In genomic region chr17:81394831-81395599, GRCh38 we compare ENCODE assay signal across 8 cellular contexts. TPM values are rescaled to one million over a fixed set of nuclear protein-coding genes. Genes with fewer than 3 reads are reported as not detected.
DNase-seq lines count a peak whose midpoint lies in the region; ATAC-seq, FAIRE-seq and TF ChIP-seq lines count a peak whose summit lies in the region.

Gene BAHCC1 (plus strand): TSS chr17:81395457. CDS start chr17:81399740, 4,283 bp downstream.

- POLR2A ChIA-PET in A673 (lab: Charles Lee; ENCODE audit: low non-redundant PET) (interaction anchor here (0.6 to 1.1 kb wide), 8 partner anchors 14 to 418 kb away, joined by 3 to 7 read pairs (median 4); no protein-coding TSS in a partner anchor), activated B cell treated with CpG ODN at 0.5 μM for 24 hours (lab: Charles Lee) (interaction anchor here (0.6 to 1.7 kb wide), 7 partner anchors 32 to 141 kb away, joined by 3 to 6 read pairs (median 3); partner anchors contain the start of gene ACTG1)

- H3K9me3 ChIP-seq in A673 (ENCODE audit: low read depth, low read length, poor library complexity, severe bottlenecking) (no peaks in the 10 kb centered on the region), GM23248 (ENCODE audit: low read depth) (no peaks in the 10 kb centered on the region), iPS-18a (ENCODE audit: control insufficient read depth, low read depth, low read length) (no peaks in the 10 kb centered on the region), gastrocnemius medialis (no peaks in the 10 kb centered on the region)

- H3K27ac Mint-ChIP-seq in activated B cell treated with CpG ODN at 0.5 μM for 24 hours: peak within 1 kb of the TSS; percentile 76

- in situ Hi-C loops in GM23248 (cut with MboI): no loop called here
- in situ Hi-C loops in gastrocnemius medialis (cut with MboI; ENCODE audit: low sequenced_read_pairs in 4 of 4): loop anchor here in 1 of 4 donors (10.0 kb wide), 1 partner anchor 100 kb away; the partner anchor contains the start of gene SLC38A10

- H3K4me1 ChIP-seq in A673 (ENCODE audit: insufficient read depth, low read length, poor library complexity, severe bottlenecking) (peaks cover 35% of the 10 kb centered on the region), GM23248 (ENCODE audit: insufficient read depth) (peaks cover 34% of the 10 kb centered on the region), iPS-18a (ENCODE audit: control insufficient read depth, low read depth, low read length) (peaks cover 28% of the 10 kb centered on the region), gastrocnemius medialis (peaks cover 25 to 33% of the 10 kb centered on the region in 2 donors)

- no peaks in the 10 kb centered on the region for H4K20me1 ChIP-seq in GM23248 (ENCODE audit: insufficient read depth)

- no peak for TF ChIP-seq CTCF in A673 (conservative IDR thresholded peaks at IDR 0.05; ENCODE audit: low read depth, low read length)
- TF ChIP-seq CTCF in activated B cell treated with CpG ODN at 0.5 μM for 24 hours (IDR thresholded peaks at IDR 0.05): no peak
- TF ChIP-seq CTCF in bronchial epithelial cell (IDR thresholded peaks at IDR 0.05; ENCODE audit: insufficient read depth, low read length, severe bottlenecking): no peak
- no peak for TF ChIP-seq CTCF in gastrocnemius medialis (IDR thresholded peaks at IDR 0.05 in 4 of 5, conservative IDR thresholded peaks at IDR 0.05 in 1 of 5)

- no peaks in the 10 kb centered on the region for H3K9me2 ChIP-seq in GM23248 (ENCODE audit: insufficient read depth)

- H3K4me2 ChIP-seq in GM23248 (ENCODE audit: unreplicated experiment): peak within 1 kb of the TSS; percentile 96

- peaks cover 26% of the 10 kb centered on the region for H3K4me1 Mint-ChIP-seq in activated B cell treated with CpG ODN at 0.5 μM for 24 hours

- FAIRE-seq in bronchial epithelial cell (lab: Jason Lieb, UNC): no peak

- peaks cover 67% of the 10 kb centered on the region for H3K79me2 ChIP-seq in GM23248 (ENCODE audit: insufficient read depth)

- peak within 1 kb of the TSS; percentile 13; the same call in 1 of the 2 replicates for H2AFZ ChIP-seq in GM23248

- peak within 1 kb of the TSS; percentile 75 for H3K4me3 Mint-ChIP-seq in activated B cell treated with CpG ODN at 0.5 μM for 24 hours

- H3K27me3 ChIP-seq in A673 (replicated peaks; ENCODE audit: insufficient read depth, low read depth, low read length, poor library complexity) (no peaks in the 10 kb centered on the region), GM23248 (replicated peaks; ENCODE audit: insufficient read depth) (no peaks in the 10 kb centered on the region), bronchial epithelial cell (ENCODE audit: control insufficient read depth, insufficient read depth, low read length) (no peaks in the 10 kb centered on the region), iPS-18a (ENCODE audit: control insufficient read depth, insufficient read depth, low read length) (peaks cover 72% of the 10 kb centered on the region), gastrocnemius medialis (no peaks in the 10 kb centered on the region)

- BruUV-seq in A673 (replicated peaks; lab: Mats Ljungman, UMichigan): no TSS peak

- DNase-seq in A673 (ENCODE audit: low spot score) (peak; percentile 100), GM23248 (peak; percentile 100), NCI-H2196 treated with DMSO at 0.1 percent for 48 hours (lab: John Stamatoyannopoulos, UW; ENCODE audit: unreplicated experiment) (peak; percentile 100), activated B cell treated with CpG ODN at 0.5 μM for 24 hours (peak; percentile 70), bronchial epithelial cell (ENCODE audit: low read depth) (peak; percentile 98), gastrocnemius medialis (peak; percentile 100)

- H3K9me3 Mint-ChIP-seq in activated B cell treated with CpG ODN at 0.5 μM for 24 hours: no peaks in the 10 kb centered on the region

- H3K4me3 ChIP-seq in A673 (ENCODE audit: low read depth, low read length, poor library complexity, severe bottlenecking) (peak within 1 kb of the TSS; percentile 96), GM23248 (peak within 1 kb of the TSS; percentile 87), bronchial epithelial cell (ENCODE audit: low read depth, low read length) (peak within 1 kb of the TSS; percentile 62), iPS-18a (ENCODE audit: low read length) (peak within 1 kb of the TSS; percentile 65), gastrocnemius medialis (peak within 1 kb of the TSS; percentile 72 to 84 (median 82))

- CTCF ChIA-PET in A673 (lab: Charles Lee) (interaction anchor here (0.7 to 1.4 kb wide), 2 partner anchors 90 to 897 kb away, joined by 5 to 7 read pairs; no protein-coding TSS in a partner anchor), activated B cell treated with CpG ODN at 0.5 μM for 24 hours (lab: Charles Lee) (interaction anchor here (1.3 to 1.9 kb wide), 2 partner anchors 90 to 103 kb away, joined by 5 to 6 read pairs; no protein-coding TSS in a partner anchor)

- H3K36me3 Mint-ChIP-seq in activated B cell treated with CpG ODN at 0.5 μM for 24 hours (ENCODE audit: low read depth): no peaks in the 10 kb centered on the region

- H3K36me3 ChIP-seq in A673 (ENCODE audit: insufficient read depth, low read length, poor library complexity, severe bottlenecking) (peaks cover 11% of the 10 kb centered on the region), GM23248 (ENCODE audit: low read depth) (no peaks in the 10 kb centered on the region), bronchial epithelial cell (ENCODE audit: control insufficient read depth, insufficient read depth, low read length) (no peaks in the 10 kb centered on the region), iPS-18a (ENCODE audit: control insufficient read depth, low read depth, low read length) (no peaks in the 10 kb centered on the region), gastrocnemius medialis (no peaks in the 10 kb centered on the region)

- H3K27ac ChIP-seq in A673 (ENCODE audit: low read depth, low read length, poor library complexity, severe bottlenecking) (peak within 1 kb of the TSS; percentile 100), GM23248 (peak within 1 kb of the TSS; percentile 89), iPS-18a (ENCODE audit: low read length) (no peak within 1 kb of the TSS), gastrocnemius medialis (peak within 1 kb of the TSS; percentile 98 to 99 (median 99))

- H3K9ac ChIP-seq in GM23248: peak within 1 kb of the TSS; percentile 95
- peak within 1 kb of the TSS; percentile 84 for H3K9ac ChIP-seq in iPS-18a (ENCODE audit: low read length)

- H3K27me3 Mint-ChIP-seq in activated B cell treated with CpG ODN at 0.5 μM for 24 hours: peaks cover 40% of the 10 kb centered on the region

- peak; percentile 92 for ATAC-seq in activated B cell treated with CpG ODN at 0.5 μM for 24 hours (ENCODE audit: low read depth)
- ATAC-seq in gastrocnemius medialis: peak; percentile 48 to 59
- no peak for ATAC-seq in HG02798 (IDR thresholded peaks at IDR 0.05; ENCODE audit: poor library complexity, unreplicated experiment)

- 2 to 3% methylated on average over 44 to 48 of the region's 49 CpGs for WGBS in GM23248 (ENCODE audit: low coverage in 1 of 2, low lambda C conversion rate in 2 of 2, missing lambda C conversion rate in 2 of 2), 2 experiments

- peaks cover 7% of the 10 kb centered on the region; the same call in 1 of the 2 replicates for H3F3A ChIP-seq in GM23248 (ENCODE audit: insufficient read depth)

- intact Hi-C loops in A673 (cut with micrococcal nuclease; ENCODE audit: unreplicated experiment): loop anchor here (2.0 to 10.0 kb wide), 3 partner anchors 86 to 140 kb away; partner anchors contain the start of gene SLC38A10
- intact Hi-C loops in activated B cell treated with CpG ODN at 0.5 μM for 24 hours (cut with micrococcal nuclease): loop anchor here (1.0 to 5.0 kb wide), 3 partner anchors 49 to 1588 kb away; partner anchors contain the start of gene ACTG1
- intact Hi-C loops in gastrocnemius medialis (cut with DNase I; ENCODE audit: low total_unique reads): loop anchor here (1.0 to 2.0 kb wide), 5 partner anchors 32 to 118 kb away; partner anchors contain the start of genes ACTG1 and SLC38A10

- peak; percentile 98 to 99 for TF ChIP-seq POLR2A in gastrocnemius medialis (IDR thresholded peaks at IDR 0.05)

RNA-seq across cellular contexts. Expression of gene BAHCC1, which starts in this region (rescaled TPM):
- total RNA-seq in A673 (2021): 74.2 and 80.6 TPM in 2 replicates
- 3.0 and 5.2 TPM in 2 replicates for total RNA-seq in GM23248 (2014; rRNA removed; shearing (Covaris generic))
- polyA plus RNA-seq in GM23248 (2016; fragmentation: Nextera tagmentation; extraction: Ambion mirVana): 0.91 and 1.3 TPM in 2 replicates
- total RNA-seq in activated B cell treated with CpG ODN at 0.5 μM for 24 hours: 0.13 and 0.42 TPM in 2 replicates
- 0.79 and 1.8 TPM in 2 replicates for total RNA-seq in bronchial epithelial cell
- 1 to 10 TPM; 2.5 to 8.4 (median 5.8) TPM for total RNA-seq in gastrocnemius medialis

Comparison
In these comparisons a context has a peak if more than half of its experiments do, and no peak if none do; other contexts are left out.
1. Peak in DNase-seq and ATAC-seq in activated B cell treated with CpG ODN at 0.5 μM for 24 hours; RNA of the gene not detected or under 1 TPM.